ENCODE assay signal across 8 cellular contexts in genomic region chr1:150575072-150575489, GRCh38. TPM values are rescaled to one million over a fixed set of nuclear protein-coding genes. Genes with fewer than 3 reads are reported as not detected.
DNase-seq lines count a peak whose midpoint lies in the region; ATAC-seq, FAIRE-seq and TF ChIP-seq lines count a peak whose summit lies in the region.

No MANE protein-coding gene starts in this region.

- DNase-seq in H4 (ENCODE audit: low spot score), result peak; percentile 3
- DNase-seq in activated T-helper 1 cell treated with anti-CD3 and anti-CD28 coated beads, Interleukin-12 subunit alpha, Interleukin-12 subunit beta, Interleukin-2, Interleukin-4 antibody, amounts not matched to agents 30 ng/mL and 10 ng/mL and 1 ng/mL, durations not matched to agents 14 hours and 24 hours and 36 hours (ENCODE audit: low spot score), result no peak
- DNase-seq in right atrium auricular region (ENCODE audit: low spot score), result no peak
- DNase-seq in spleen, result no peak
- DNase-seq in urothelium cell line (ENCODE audit: low spot score), result no peak
- no peak for DNase-seq in OCI-M2 (lab: John Stamatoyannopoulos, UW; ENCODE audit: unreplicated experiment)
- no peak for DNase-seq in NCI-H1436 treated with DMSO at 0.1 percent for 48 hours (lab: John Stamatoyannopoulos, UW)

- ATAC-seq in GM18867 (IDR thresholded peaks at IDR 0.05; ENCODE audit: unreplicated experiment), result no peak

- FAIRE-seq in urothelium cell line (lab: Jason Lieb, UNC), result no peak

- H3K9me3 Mint-ChIP-seq in activated T-helper 1 cell treated with anti-CD3 and anti-CD28 coated beads, Interleukin-12 subunit alpha, Interleukin-12 subunit beta, Interleukin-2, Interleukin-4 antibody, amounts not matched to agents 30 ng/mL and 10 ng/mL and 1 ng/mL, durations not matched to agents 14 hours and 24 hours and 36 hours, result no peaks in the 10 kb centered on the region

- intact Hi-C loops in activated T-helper 1 cell treated with anti-CD3 and anti-CD28 coated beads, Interleukin-12 subunit alpha, Interleukin-12 subunit beta, Interleukin-2, Interleukin-4 antibody, amounts not matched to agents 30 ng/mL and 10 ng/mL and 1 ng/mL, durations not matched to agents 14 hours and 24 hours and 36 hours (cut with micrococcal nuclease), result no loop called here
- intact Hi-C loops in spleen (cut with DNase I; ENCODE audit: low total_unique reads), result no loop called here

- peaks cover 89% of the 10 kb centered on the region for H3K36me3 ChIP-seq in right atrium auricular region
- H3K36me3 ChIP-seq in spleen, result peaks cover 0 to 84% (median 61%) of the 10 kb centered on the region in 6 donors

- peaks cover 76% of the 10 kb centered on the region for H3K36me3 Mint-ChIP-seq in activated T-helper 1 cell treated with anti-CD3 and anti-CD28 coated beads, Interleukin-12 subunit alpha, Interleukin-12 subunit beta, Interleukin-2, Interleukin-4 antibody, amounts not matched to agents 30 ng/mL and 10 ng/mL and 1 ng/mL, durations not matched to agents 14 hours and 24 hours and 36 hours (ENCODE audit: low read depth)

- peak overlapping the region; percentile 90 to 96 for H3K4me3 ChIP-seq in right atrium auricular region
- peak overlapping the region; percentile 70 to 96 (median 84) for H3K4me3 ChIP-seq in spleen

- TF ChIP-seq CTCF in right atrium auricular region (IDR thresholded peaks at IDR 0.05), result no peak
- no peak for TF ChIP-seq CTCF in spleen (IDR thresholded peaks at IDR 0.05 in 8 of 11, conservative IDR thresholded peaks at IDR 0.05 in 3 of 11)

- H3K4me1 ChIP-seq in right atrium auricular region, result peaks cover 0 to 63% of the 10 kb centered on the region in 2 donors
- H3K4me1 ChIP-seq in spleen, result peaks cover 60 to 81% (median 67%) of the 10 kb centered on the region in 6 donors

- H3K9me3 ChIP-seq in right atrium auricular region, result no peaks in the 10 kb centered on the region
- no peaks in the 10 kb centered on the region for H3K9me3 ChIP-seq in spleen

- H3K27ac Mint-ChIP-seq in activated T-helper 1 cell treated with anti-CD3 and anti-CD28 coated beads, Interleukin-12 subunit alpha, Interleukin-12 subunit beta, Interleukin-2, Interleukin-4 antibody, amounts not matched to agents 30 ng/mL and 10 ng/mL and 1 ng/mL, durations not matched to agents 14 hours and 24 hours and 36 hours, result peak overlapping the region; percentile 96

- peak overlapping the region; percentile 98 to 100 for H3K27ac ChIP-seq in right atrium auricular region
- peak overlapping the region; percentile 10 to 100 (median 100) for H3K27ac ChIP-seq in spleen

- no peak for TF ChIP-seq POLR2A in spleen (IDR thresholded peaks at IDR 0.05)

- H3K4me1 Mint-ChIP-seq in activated T-helper 1 cell treated with anti-CD3 and anti-CD28 coated beads, Interleukin-12 subunit alpha, Interleukin-12 subunit beta, Interleukin-2, Interleukin-4 antibody, amounts not matched to agents 30 ng/mL and 10 ng/mL and 1 ng/mL, durations not matched to agents 14 hours and 24 hours and 36 hours (ENCODE audit: low read depth), result peaks cover 43% of the 10 kb centered on the region

- no peaks in the 10 kb centered on the region for H3K27me3 ChIP-seq in right atrium auricular region
- H3K27me3 ChIP-seq in spleen (replicated peaks in 1 of 7), result no peaks in the 10 kb centered on the region

- peak overlapping the region; percentile 95 for H3K4me3 Mint-ChIP-seq in activated T-helper 1 cell treated with anti-CD3 and anti-CD28 coated beads, Interleukin-12 subunit alpha, Interleukin-12 subunit beta, Interleukin-2, Interleukin-4 antibody, amounts not matched to agents 30 ng/mL and 10 ng/mL and 1 ng/mL, durations not matched to agents 14 hours and 24 hours and 36 hours

- 34 to 53% (median 43%) methylated on average over 4 of the region's 4 CpGs for WGBS in spleen, 5 donors

- peaks cover 2% of the 10 kb centered on the region for H3K27me3 Mint-ChIP-seq in activated T-helper 1 cell treated with anti-CD3 and anti-CD28 coated beads, Interleukin-12 subunit alpha, Interleukin-12 subunit beta, Interleukin-2, Interleukin-4 antibody, amounts not matched to agents 30 ng/mL and 10 ng/mL and 1 ng/mL, durations not matched to agents 14 hours and 24 hours and 36 hours (ENCODE audit: insufficient read depth)

RNA-seq across cellular contexts. Expression of gene MCL1, which starts 4.3 kb away (rescaled TPM):
- 95.2 and 98.6 TPM in 2 replicates for total RNA-seq in H4 (2014; rRNA removed; shearing (Covaris generic))
- total RNA-seq in activated T-helper 1 cell treated with anti-CD3 and anti-CD28 coated beads, Interleukin-12 subunit alpha, Interleukin-12 subunit beta, Interleukin-2, Interleukin-4 antibody, amounts not matched to agents 30 ng/mL and 10 ng/mL and 1 ng/mL, durations not matched to agents 14 hours and 24 hours and 36 hours, result 311 and 317 TPM in 2 replicates
- total RNA-seq in right atrium auricular region (100 to 1,000 TPM in 1 of 2 donors, 10 to 100 TPM in 1; 96.7 to 146 TPM), spleen (100 to 1,000 TPM; 261 to 435 (median 336) TPM)
- 100 to 1,000 TPM in 1 of 3 donors, 10 to 100 TPM in 2; 75.8 to 118 (median 85.9) TPM for polyA plus RNA-seq in spleen

RNA-seq across cellular contexts. Expression of gene ADAMTSL4, which starts 25.9 kb away (rescaled TPM):
- 0.80 and 1.1 TPM in 2 replicates for total RNA-seq in H4 (2014; rRNA removed; shearing (Covaris generic))
- total RNA-seq in activated T-helper 1 cell treated with anti-CD3 and anti-CD28 coated beads, Interleukin-12 subunit alpha, Interleukin-12 subunit beta, Interleukin-2, Interleukin-4 antibody, amounts not matched to agents 30 ng/mL and 10 ng/mL and 1 ng/mL, durations not matched to agents 14 hours and 24 hours and 36 hours, result 1.2 and 1.3 TPM in 2 replicates
- total RNA-seq in right atrium auricular region (10 to 100 TPM; 21.9 to 41.1 TPM), spleen (10 to 100 TPM in 5 of 7 donors, 1 to 10 TPM in 2; 2.8 to 19.1 (median 12.4) TPM)
- 10 to 100 TPM in 1 of 3 donors, 1 to 10 TPM in 2; 5.0 to 10.9 (median 9.4) TPM for polyA plus RNA-seq in spleen

RNA-seq across cellular contexts. Expression of gene ENSA, which starts 54.3 kb away (rescaled TPM):
- 143 and 154 TPM in 2 replicates for total RNA-seq in H4 (2014; rRNA removed; shearing (Covaris generic))
- 282 and 285 TPM in 2 replicates for total RNA-seq in activated T-helper 1 cell treated with anti-CD3 and anti-CD28 coated beads, Interleukin-12 subunit alpha, Interleukin-12 subunit beta, Interleukin-2, Interleukin-4 antibody, amounts not matched to agents 30 ng/mL and 10 ng/mL and 1 ng/mL, durations not matched to agents 14 hours and 24 hours and 36 hours
- total RNA-seq in right atrium auricular region (100 to 1,000 TPM in 1 of 2 donors, 10 to 100 TPM in 1; 81.7 to 139 TPM), spleen (100 to 1,000 TPM in 6 of 7 donors, 10 to 100 TPM in 1; 97.0 to 153 (median 135) TPM)
- 100 to 1,000 TPM in 2 of 3 donors, 10 to 100 TPM in 1; 96.3 to 127 (median 107) TPM for polyA plus RNA-seq in spleen

RNA-seq across cellular contexts. Expression of gene FALEC, which starts 59.5 kb away (rescaled TPM):
- not detected in 2 replicates for total RNA-seq in H4 (2014; rRNA removed; shearing (Covaris generic))
- total RNA-seq in activated T-helper 1 cell treated with anti-CD3 and anti-CD28 coated beads, Interleukin-12 subunit alpha, Interleukin-12 subunit beta, Interleukin-2, Interleukin-4 antibody, amounts not matched to agents 30 ng/mL and 10 ng/mL and 1 ng/mL, durations not matched to agents 14 hours and 24 hours and 36 hours, result not detected in 2 replicates
- total RNA-seq in right atrium auricular region, result not detected
- 1 to 10 TPM in 1 of 7 donors, under 1 TPM in 1, not detected in 5; 0.97 to 1.9 TPM for total RNA-seq in spleen
- under 1 TPM in 2 of 3 donors, not detected in 1; 0.20 to 0.29 TPM for polyA plus RNA-seq in spleen
